ENCODE assay signal across 8 cellular contexts in the genomic region with DNA sequence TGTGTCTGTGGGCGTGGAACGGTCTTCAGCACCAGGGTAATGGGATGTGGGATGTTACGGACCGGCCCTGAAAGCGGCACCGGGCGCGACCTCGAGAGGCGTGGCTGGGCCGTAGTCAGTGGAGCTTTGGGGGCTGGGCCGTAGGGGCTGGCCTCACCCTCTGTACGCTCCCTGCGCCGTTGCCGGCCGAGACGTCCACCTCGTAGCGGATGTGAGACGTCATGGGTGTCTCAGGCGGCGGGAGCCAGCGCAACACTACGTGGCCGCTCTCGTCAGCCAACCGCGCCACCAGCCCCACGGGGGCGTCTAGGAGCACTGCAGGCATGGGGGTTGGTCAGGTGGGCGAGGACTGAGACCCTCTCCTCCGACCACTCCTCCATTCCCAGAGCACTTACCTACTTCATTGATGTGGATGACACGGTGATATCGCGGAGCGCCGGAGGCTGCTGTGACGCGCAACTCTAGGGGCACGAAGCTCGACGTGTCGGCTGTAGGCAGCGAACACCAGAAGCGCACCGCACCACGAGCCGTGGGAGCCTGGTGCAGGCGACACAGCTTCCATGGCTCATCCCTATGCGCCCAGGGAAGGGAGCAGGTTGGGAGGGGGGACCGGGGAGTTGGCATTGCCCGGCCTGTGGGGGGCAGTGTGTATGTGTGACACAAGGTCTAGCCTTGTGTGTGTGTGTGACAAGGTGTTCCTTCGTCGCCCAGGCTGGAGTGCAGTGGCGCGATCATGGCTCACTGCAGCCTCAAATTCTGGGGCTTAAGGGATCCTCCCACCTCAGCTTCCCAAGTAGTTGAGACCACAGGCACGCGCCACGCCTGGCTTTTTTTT. TPM values are rescaled to one million over a fixed set of nuclear protein-coding genes. Genes with fewer than 3 reads are reported as not detected.
DNase-seq lines count a peak whose midpoint lies in the region; ATAC-seq and TF ChIP-seq lines count a peak whose summit lies in the region.

No MANE protein-coding gene starts in this region.

- H3K27ac ChIP-seq in WERI-Rb-1 (no peak overlapping the region; the same call in 1 of the 2 replicates), lower lobe of right lung (peak overlapping the region; percentile 90)

- H3K36me3 ChIP-seq in WERI-Rb-1 = no peaks in the 10 kb centered on the region
- peaks cover 12% of the 10 kb centered on the region for H3K36me3 ChIP-seq in lower lobe of right lung

- peak; percentile 78 for TF ChIP-seq POLR2A in NB4 (IDR thresholded peaks at IDR 0.05; ENCODE audit: extremely low read depth, insufficient read length)

- TF ChIP-seq CTCF in GM13977 (IDR thresholded peaks at IDR 0.05; ENCODE audit: extremely low read depth, insufficient read depth, missing control alignments) (peak; percentile 51), NB4 (IDR thresholded peaks at IDR 0.05; ENCODE audit: low read depth, low read length) (peak; percentile 48), WERI-Rb-1 (IDR thresholded peaks at IDR 0.05; ENCODE audit: low read depth, low read length) (peak; percentile 73), choroid plexus epithelial cell (conservative IDR thresholded peaks at IDR 0.05; ENCODE audit: low read depth, low read length) (peak; percentile 20), lower lobe of right lung (IDR thresholded peaks at IDR 0.05) (no peak)

- H3K27me3 ChIP-seq in WERI-Rb-1 (ENCODE audit: insufficient read depth, low read depth, severe bottlenecking) = peaks cover 16% of the 10 kb centered on the region
- peaks cover 9% of the 10 kb centered on the region for H3K27me3 ChIP-seq in lower lobe of right lung (ENCODE audit: low read depth)

- DNase-seq in GM13977 (ENCODE audit: low spot score) (peak; percentile 90), NB4 (ENCODE audit: low read depth) (peak; percentile 95), WERI-Rb-1 (peak; percentile 84), choroid plexus epithelial cell (ENCODE audit: low read depth) (peak; percentile 79), lower lobe of right lung (peak; percentile 79), midbrain (lab: John Stamatoyannopoulos, UW) (no peak)
- DNase-seq in stimulated activated CD8-positive, alpha-beta memory T cell treated with anti-CD3 and anti-CD28 coated beads, Interleukin-2, amount 100 ng/mL, for 48 hours (ENCODE audit: low read depth in 2 of 2) = peak; percentile 82

- ATAC-seq in HG02610 (IDR thresholded peaks at IDR 0.05; ENCODE audit: unreplicated experiment) (peak; percentile 21), lower lobe of right lung (peak; percentile 1 to 57)

- intact Hi-C loops in lower lobe of right lung (cut with DNase I) = no loop called here

- H3K9me3 ChIP-seq in WERI-Rb-1 (ENCODE audit: severe bottlenecking) (no peaks in the 10 kb centered on the region), lower lobe of right lung (no peaks in the 10 kb centered on the region)

- H3K4me3 ChIP-seq in NB4 (ENCODE audit: low read depth, low read length) (peak overlapping the region; percentile 67), WERI-Rb-1 (ENCODE audit: low read depth, low read length) (peak overlapping the region; percentile 62), choroid plexus epithelial cell (ENCODE audit: low read depth, low read length) (peak overlapping the region; percentile 78), lower lobe of right lung (peak overlapping the region; percentile 76)

- H3K4me1 ChIP-seq in lower lobe of right lung = peaks cover 67% of the 10 kb centered on the region

- in situ Hi-C loops in GM13977 (cut with MboI; ENCODE audit: low pct_unique_long_range_greater_than_20kb, low sequenced_read_pairs, unreplicated experiment) = no loop called here

RNA-seq across cellular contexts. Expression of a gene that starts 2.4 kb away (rescaled TPM):
- total RNA-seq in lower lobe of right lung = 16.4 TPM

RNA-seq across cellular contexts. Expression of a gene that starts 7.3 kb away (rescaled TPM):
- total RNA-seq in lower lobe of right lung = 3.6 TPM

RNA-seq across cellular contexts. Expression of a gene that starts 26.5 kb away (rescaled TPM):
- total RNA-seq in lower lobe of right lung = 21.3 TPM

RNA-seq across cellular contexts. Expression of a gene that starts 35.4 kb away (rescaled TPM):
- 37.3 TPM for total RNA-seq in lower lobe of right lung

RNA-seq across cellular contexts. Expression of a gene that starts 35.7 kb away (rescaled TPM):
- total RNA-seq in lower lobe of right lung = 65.7 TPM
